20 cellular contexts compared by ENCODE assay signal in genomic region chr3:49466047-49466446, GRCh38. TPM values are rescaled to one million over a fixed set of nuclear protein-coding genes. Genes with fewer than 3 reads are reported as not detected.
DNase-seq lines count a peak whose midpoint lies in the region; ATAC-seq and TF ChIP-seq lines count a peak whose summit lies in the region.
"Had no signal": no experiment of that assay in that cellular context is flagged by ENCODE, and none has a peak within 500 bp of the region (broad histone marks: within the 10 kb centered on the region; RNA-seq: fewer than 3 reads in every experiment).

No MANE protein-coding gene starts in this region.

- H3K4me3 ChIP-seq in HUES6 (ENCODE audit: low read depth, low read length) = no peak overlapping the region
- no peak overlapping the region for H3K4me3 ChIP-seq in ascending aorta
- H3K4me3 ChIP-seq in mesendoderm (ENCODE audit: low read length) = no peak overlapping the region
- H3K4me3 ChIP-seq in skin epidermis = no peak overlapping the region
- no peak overlapping the region for H3K4me3 ChIP-seq in tibial artery
- H3K4me3 ChIP-seq: SJSA1, thoracic aorta had no signal

- no peak overlapping the region for H2BK5ac ChIP-seq in mesendoderm (ENCODE audit: low read length)

- H3K9me3 ChIP-seq in HUES6 (ENCODE audit: control insufficient read depth, insufficient read depth, low read depth, low read length) (no peaks in the 10 kb centered on the region), ascending aorta (no peaks in the 10 kb centered on the region), tibial artery (no peaks in the 10 kb centered on the region)
- H3K9me3 ChIP-seq: BE2C, thoracic aorta had no signal

- H3K79me2 ChIP-seq in mesendoderm (ENCODE audit: control insufficient read depth, insufficient read depth, low read length) = peaks cover 3% of the 10 kb centered on the region

- peak overlapping the region; percentile 61 for H3K56ac ChIP-seq in mesendoderm (ENCODE audit: low read length)

- no CpG with 5 or more reads among the region's 2 CpGs for WGBS in mesendoderm (ENCODE audit: extremely low coverage, insufficient coverage, low lambda C conversion rate)

- peak overlapping the region; percentile 13; the same call in 1 of the 2 replicates for H3K27ac ChIP-seq in HUES6 (ENCODE audit: low read depth, low read length)
- peak overlapping the region; percentile 41 to 93 for H3K27ac ChIP-seq in ascending aorta
- peak overlapping the region; percentile 2 for H3K27ac ChIP-seq in mesendoderm (ENCODE audit: low read depth, low read length)
- H3K27ac ChIP-seq in skin epidermis = peak overlapping the region in 16 of 21 experiments; percentile 9 to 76 (median 48)
- peak overlapping the region in 1 of 2 donors; percentile 95 for H3K27ac ChIP-seq in tibial artery
- H3K27ac ChIP-seq: SJSA1 had no signal

- H3K9ac ChIP-seq in HUES6 (ENCODE audit: low read length) = peak overlapping the region; percentile 23
- no peak overlapping the region for H3K9ac ChIP-seq in mesendoderm (ENCODE audit: low read length)

- no peaks in the 10 kb centered on the region for H3K36me3 ChIP-seq in HUES6 (ENCODE audit: control insufficient read depth, insufficient read depth, low read length)
- no peaks in the 10 kb centered on the region for H3K36me3 ChIP-seq in ascending aorta
- H3K36me3 ChIP-seq in mesendoderm (ENCODE audit: control insufficient read depth, insufficient read depth, low read length) = no peaks in the 10 kb centered on the region
- H3K36me3 ChIP-seq in tibial artery = no peaks in the 10 kb centered on the region
- H3K36me3 ChIP-seq: BE2C, thoracic aorta had no signal

- peak overlapping the region; percentile 21 for H2BK15ac ChIP-seq in mesendoderm (replicated peaks; ENCODE audit: low read depth)

- no peak overlapping the region for H3K23ac ChIP-seq in mesendoderm (ENCODE audit: low read length)

- no peak overlapping the region for H2BK120ac ChIP-seq in mesendoderm (ENCODE audit: low read depth, low read length)

- ATAC-seq in HG03460 (IDR thresholded peaks at IDR 0.05; ENCODE audit: unreplicated experiment) = no peak
- ATAC-seq: left lobe of liver; naive thymus-derived CD8-positive, alpha-beta T cell had no signal

- DNase-seq in ascending aorta (ENCODE audit: low spot score in 2 of 2) (no peak), mesendoderm (peak; percentile 16), putamen (ENCODE audit: low spot score) (no peak), tibial artery (no peak)
- DNase-seq: activated CD4-positive, alpha-beta T cell treated with anti-CD3 and anti-CD28 coated beads, Interleukin-2, amount 10 ng/mL, durations not matched to agents 7 days and 5 days; DMS 273 treated with DMSO at 0.1 percent for 48 hours; effector CD4-positive, alpha-beta T cell; H9; naive thymus-derived CD8-positive, alpha-beta T cell; NCI-H1930; NCI-H446; stimulated activated CD4-positive, alpha-beta T cell treated with anti-CD3 and anti-CD28 coated beads, Interleukin-2, amount 100 ng/mL, for 24 hours; T-helper 9 cell had no signal

- H2AK5ac ChIP-seq in mesendoderm (ENCODE audit: low read length) = no peak overlapping the region

- intact Hi-C loops in ascending aorta (cut with DNase I) (loop anchor here (10.0 kb wide), 1 partner anchor 371 kb away; the partner anchor contains the start of gene QRICH1), tibial artery (cut with DNase I; ENCODE audit: low total_unique reads) (no loop called here)

- H4K5ac ChIP-seq in mesendoderm (ENCODE audit: low read length) = no peak overlapping the region

- H3K4me1 ChIP-seq in HUES6 (ENCODE audit: control insufficient read depth, insufficient read depth, low read length) = peaks cover 31% of the 10 kb centered on the region
- peaks cover 9 to 12% of the 10 kb centered on the region in 2 donors for H3K4me1 ChIP-seq in ascending aorta
- peaks cover 15% of the 10 kb centered on the region for H3K4me1 ChIP-seq in mesendoderm (ENCODE audit: control insufficient read depth, low read depth, low read length)
- H3K4me1 ChIP-seq in tibial artery = peaks cover 0 to 36% (median 18%) of the 10 kb centered on the region in 4 donors

- no peaks in the 10 kb centered on the region for H3K79me1 ChIP-seq in mesendoderm (ENCODE audit: low read length)

- no peak overlapping the region for H3K18ac ChIP-seq in mesendoderm (ENCODE audit: low read length)

- no peaks in the 10 kb centered on the region for H3K27me3 ChIP-seq in HUES6 (ENCODE audit: control insufficient read depth, insufficient read depth, low read length)
- H3K27me3 ChIP-seq in ascending aorta = no peaks in the 10 kb centered on the region
- H3K27me3 ChIP-seq in mesendoderm (ENCODE audit: insufficient read depth, low read length, poor library complexity) = no peaks in the 10 kb centered on the region
- H3K27me3 ChIP-seq in tibial artery = no peaks in the 10 kb centered on the region
- H3K27me3 ChIP-seq: BE2C, SJSA1 had no signal

- no peak for TF ChIP-seq CTCF in ascending aorta (IDR thresholded peaks at IDR 0.05)
- no peak for TF ChIP-seq CTCF in tibial artery (IDR thresholded peaks at IDR 0.05)

- H4K8ac ChIP-seq in mesendoderm (ENCODE audit: low read depth, low read length) = no peak overlapping the region

- H3K4me2 ChIP-seq in mesendoderm (ENCODE audit: low read length) = no peak overlapping the region

- H3K4ac ChIP-seq in mesendoderm (ENCODE audit: low read depth, low read length) = peak overlapping the region; percentile 8

RNA-seq across cellular contexts. Expression of gene DAG1, which starts 4.0 kb away (rescaled TPM):
- total RNA-seq in ascending aorta = 57.9 TPM
- polyA plus RNA-seq in mesendoderm (2013, experiment 1 of 2) = 69.5 TPM
- 70.3 TPM for polyA plus RNA-seq in mesendoderm (2013, experiment 2 of 2)

RNA-seq across cellular contexts. Expression of gene NICN1, which starts 36.9 kb away (rescaled TPM):
- total RNA-seq in ascending aorta = 2.2 TPM
- 3.0 TPM for polyA plus RNA-seq in mesendoderm (2013, experiment 1 of 2)
- 3.6 TPM for polyA plus RNA-seq in mesendoderm (2013, experiment 2 of 2)

RNA-seq across cellular contexts. Expression of gene AMT, which starts 43.8 kb away (rescaled TPM):
- total RNA-seq in ascending aorta = not detected
- 20.4 TPM for polyA plus RNA-seq in mesendoderm (2013, experiment 1 of 2)
- polyA plus RNA-seq in mesendoderm (2013, experiment 2 of 2) = 20.5 TPM

RNA-seq across cellular contexts. Expression of gene TCTA, which starts 53.8 kb away (rescaled TPM):
- total RNA-seq in ascending aorta = 51.5 TPM
- polyA plus RNA-seq in mesendoderm (2013, experiment 1 of 2) = 6.6 TPM
- polyA plus RNA-seq in mesendoderm (2013, experiment 2 of 2) = 6.5 TPM

RNA-seq across cellular contexts. Expression of gene RHOA, which starts 54.3 kb away (rescaled TPM):
- total RNA-seq in ascending aorta = 426 TPM
- polyA plus RNA-seq in mesendoderm (2013, experiment 1 of 2) = 409 TPM
- polyA plus RNA-seq in mesendoderm (2013, experiment 2 of 2) = 408 TPM
